Comparison of ENCODE assay signal across 2 cellular contexts in the genomic region with DNA sequence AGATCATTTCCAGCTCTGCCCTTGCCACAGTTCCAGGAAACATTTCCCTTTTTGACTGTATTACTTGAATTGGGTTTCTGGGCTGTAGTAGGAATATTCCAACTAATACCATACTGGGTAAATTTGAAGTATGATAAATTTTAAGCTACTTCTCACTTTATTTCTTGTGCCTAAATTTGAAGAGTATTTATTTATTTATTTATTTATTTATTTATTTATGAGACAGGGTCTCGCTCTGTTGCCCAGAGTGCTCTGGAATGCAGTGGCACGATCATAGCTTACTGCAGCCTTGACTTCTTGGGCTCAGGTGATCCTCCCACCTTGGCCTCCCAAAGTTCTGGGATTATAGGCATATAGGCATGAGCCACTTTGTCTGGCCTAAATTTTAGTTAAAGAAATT.
A peak's percentile ranks its signal among the peaks of the same experiment; 100 is the strongest.
TF ChIP-seq lines count a peak whose summit lies in the region.

No MANE protein-coding gene starts in this region.

TF ChIP-seq in HEK293, 187 proteins besides CTCF, POLR2A, EP300 and RAD21 (continues in another document):
- TF ChIP-seq ZNF311 (tag by site-specific recombination; IDR thresholded peaks at IDR 0.05; ENCODE audit: borderline replicate concordance) (no peak), ZNF558 (tag by site-specific recombination; IDR thresholded peaks at IDR 0.05) (no peak), ZNF121 (tag by site-specific recombination; IDR thresholded peaks at IDR 0.05) (no peak), ZNF623 (tag by site-specific recombination; IDR thresholded peaks at IDR 0.05) (peak; percentile 66), PRDM4 (tag by site-specific recombination; IDR thresholded peaks at IDR 0.05) (no peak), ZNF175 (tag by site-specific recombination; IDR thresholded peaks at IDR 0.05) (no peak), SALL2 (tag by site-specific recombination; IDR thresholded peaks at IDR 0.05; ENCODE audit: borderline replicate concordance) (no peak), ZNF266 (tag by site-specific recombination; IDR thresholded peaks at IDR 0.05; ENCODE audit: low read depth) (0 out of 2 replicates have a peak, but pooled peaks have one; percentile 36), RBAK (tag by site-specific recombination; IDR thresholded peaks at IDR 0.05) (no peak), ZNF239 (tag by site-specific recombination; IDR thresholded peaks at IDR 0.05) (no peak), SCRT1 (tag by site-specific recombination; IDR thresholded peaks at IDR 0.05; ENCODE audit: borderline replicate concordance) (no peak), ZNF354C (tag by site-specific recombination; IDR thresholded peaks at IDR 0.05; ENCODE audit: borderline replicate concordance, low read depth) (no peak), ZNF433 (tag by site-specific recombination; IDR thresholded peaks at IDR 0.05; ENCODE audit: low read depth) (peak; percentile 30; the same call in 1 of the 2 replicates), ZNF366 (tag by site-specific recombination; conservative IDR thresholded peaks at IDR 0.05) (no peak)
- TF ChIP-seq, protein P1, sequence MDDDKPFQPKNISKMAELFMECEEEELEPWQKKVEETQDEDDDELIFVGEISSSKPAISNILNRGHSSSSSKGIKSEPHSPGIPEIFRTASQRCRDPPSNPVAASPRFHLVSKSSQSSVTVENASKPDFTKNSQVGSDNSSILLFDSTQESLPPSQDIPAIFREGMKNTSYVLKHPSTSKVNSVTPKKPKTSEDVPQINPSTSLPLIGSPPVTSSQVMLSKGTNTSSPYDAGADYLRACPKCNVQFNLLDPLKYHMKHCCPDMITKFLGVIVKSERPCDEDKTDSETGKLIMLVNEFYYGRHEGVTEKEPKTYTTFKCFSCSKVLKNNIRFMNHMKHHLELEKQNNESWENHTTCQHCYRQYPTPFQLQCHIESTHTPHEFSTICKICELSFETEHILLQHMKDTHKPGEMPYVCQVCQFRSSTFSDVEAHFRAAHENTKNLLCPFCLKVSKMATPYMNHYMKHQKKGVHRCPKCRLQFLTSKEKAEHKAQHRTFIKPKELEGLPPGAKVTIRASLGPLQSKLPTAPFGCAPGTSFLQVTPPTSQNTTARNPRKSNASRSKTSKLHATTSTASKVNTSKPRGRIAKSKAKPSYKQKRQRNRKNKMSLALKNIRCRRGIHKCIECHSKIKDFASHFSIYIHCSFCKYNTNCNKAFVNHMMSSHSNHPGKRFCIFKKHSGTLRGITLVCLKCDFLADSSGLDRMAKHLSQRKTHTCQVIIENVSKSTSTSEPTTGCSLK (tag by site-specific recombination; IDR thresholded peaks at IDR 0.05), result no peak
- TF ChIP-seq, protein P2, sequence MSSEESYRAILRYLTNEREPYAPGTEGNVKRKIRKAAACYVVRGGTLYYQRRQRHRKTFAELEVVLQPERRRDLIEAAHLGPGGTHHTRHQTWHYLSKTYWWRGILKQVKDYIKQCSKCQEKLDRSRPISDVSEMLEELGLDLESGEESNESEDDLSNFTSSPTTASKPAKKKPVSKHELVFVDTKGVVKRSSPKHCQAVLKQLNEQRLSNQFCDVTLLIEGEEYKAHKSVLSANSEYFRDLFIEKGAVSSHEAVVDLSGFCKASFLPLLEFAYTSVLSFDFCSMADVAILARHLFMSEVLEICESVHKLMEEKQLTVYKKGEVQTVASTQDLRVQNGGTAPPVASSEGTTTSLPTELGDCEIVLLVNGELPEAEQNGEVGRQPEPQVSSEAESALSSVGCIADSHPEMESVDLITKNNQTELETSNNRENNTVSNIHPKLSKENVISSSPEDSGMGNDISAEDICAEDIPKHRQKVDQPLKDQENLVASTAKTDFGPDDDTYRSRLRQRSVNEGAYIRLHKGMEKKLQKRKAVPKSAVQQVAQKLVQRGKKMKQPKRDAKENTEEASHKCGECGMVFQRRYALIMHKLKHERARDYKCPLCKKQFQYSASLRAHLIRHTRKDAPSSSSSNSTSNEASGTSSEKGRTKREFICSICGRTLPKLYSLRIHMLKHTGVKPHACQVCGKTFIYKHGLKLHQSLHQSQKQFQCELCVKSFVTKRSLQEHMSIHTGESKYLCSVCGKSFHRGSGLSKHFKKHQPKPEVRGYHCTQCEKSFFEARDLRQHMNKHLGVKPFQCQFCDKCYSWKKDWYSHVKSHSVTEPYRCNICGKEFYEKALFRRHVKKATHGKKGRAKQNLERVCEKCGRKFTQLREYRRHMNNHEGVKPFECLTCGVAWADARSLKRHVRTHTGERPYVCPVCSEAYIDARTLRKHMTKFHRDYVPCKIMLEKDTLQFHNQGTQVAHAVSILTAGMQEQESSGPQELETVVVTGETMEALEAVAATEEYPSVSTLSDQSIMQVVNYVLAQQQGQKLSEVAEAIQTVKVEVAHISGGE (tag by site-specific recombination; conservative IDR thresholded peaks at IDR 0.05; ENCODE audit: low read depth), result peak; percentile 59
- TF ChIP-seq, protein P3, sequence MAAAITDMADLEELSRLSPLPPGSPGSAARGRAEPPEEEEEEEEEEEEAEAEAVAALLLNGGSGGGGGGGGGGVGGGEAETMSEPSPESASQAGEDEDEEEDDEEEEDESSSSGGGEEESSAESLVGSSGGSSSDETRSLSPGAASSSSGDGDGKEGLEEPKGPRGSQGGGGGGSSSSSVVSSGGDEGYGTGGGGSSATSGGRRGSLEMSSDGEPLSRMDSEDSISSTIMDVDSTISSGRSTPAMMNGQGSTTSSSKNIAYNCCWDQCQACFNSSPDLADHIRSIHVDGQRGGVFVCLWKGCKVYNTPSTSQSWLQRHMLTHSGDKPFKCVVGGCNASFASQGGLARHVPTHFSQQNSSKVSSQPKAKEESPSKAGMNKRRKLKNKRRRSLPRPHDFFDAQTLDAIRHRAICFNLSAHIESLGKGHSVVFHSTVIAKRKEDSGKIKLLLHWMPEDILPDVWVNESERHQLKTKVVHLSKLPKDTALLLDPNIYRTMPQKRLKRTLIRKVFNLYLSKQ (tag by site-specific recombination; IDR thresholded peaks at IDR 0.05; ENCODE audit: borderline replicate concordance), result no peak

TF ChIP-seq in IMR-90, 13 proteins besides CTCF, POLR2A, EP300 and RAD21:
- TF ChIP-seq RCOR1 (IDR thresholded peaks at IDR 0.05; ENCODE audit: insufficient replicate concordance, low read length), result no peak
TF ChIP-seq in IMR-90: peak in this region for 0.
